Comparison of ENCODE assay signal across 1 cellular context in the genomic region with DNA sequence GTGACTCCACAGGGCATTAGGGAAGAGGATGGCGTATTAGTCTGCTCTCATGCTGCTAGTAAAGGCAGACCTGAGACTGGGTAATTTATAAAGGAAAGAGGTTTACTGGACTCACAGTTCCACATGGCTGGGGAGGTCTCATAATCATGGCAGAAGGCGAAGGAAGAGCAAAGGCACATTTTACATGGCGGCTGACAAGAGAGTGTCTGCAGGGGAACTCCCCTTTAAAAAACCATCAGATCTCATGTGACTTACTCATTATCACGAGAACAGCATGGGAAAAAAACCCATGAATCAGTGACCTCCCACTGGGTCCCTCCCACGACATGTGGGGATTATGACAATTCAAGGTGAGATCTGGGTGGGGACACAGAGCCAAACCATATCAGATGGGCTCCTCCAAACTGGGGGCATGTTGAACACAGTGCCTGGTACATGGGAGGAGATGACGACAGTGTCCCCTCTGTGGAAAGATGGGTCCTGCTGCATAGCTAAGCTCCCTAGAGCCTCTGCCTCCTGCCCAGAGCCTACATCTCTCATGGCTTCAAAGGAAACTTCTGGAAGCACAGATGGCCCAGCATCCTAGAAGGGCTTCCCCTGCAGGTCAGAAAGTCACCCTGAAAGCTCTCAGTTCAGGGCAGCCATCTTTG.
TF ChIP-seq lines count a peak whose summit lies in the region.

No MANE protein-coding gene starts in this region.

TF ChIP-seq in HepG2, 621 proteins besides CTCF, POLR2A, EP300 and RAD21:
- TF ChIP-seq ZNF329 (CRISPR knock-in tag; IDR thresholded peaks at IDR 0.05; ENCODE audit: low read depth) (no peak), FOXP1 (IDR thresholded peaks at IDR 0.05) (no peak), FOXP1 (CRISPR knock-in tag; IDR thresholded peaks at IDR 0.05) (no peak)
